In the genomic region with DNA sequence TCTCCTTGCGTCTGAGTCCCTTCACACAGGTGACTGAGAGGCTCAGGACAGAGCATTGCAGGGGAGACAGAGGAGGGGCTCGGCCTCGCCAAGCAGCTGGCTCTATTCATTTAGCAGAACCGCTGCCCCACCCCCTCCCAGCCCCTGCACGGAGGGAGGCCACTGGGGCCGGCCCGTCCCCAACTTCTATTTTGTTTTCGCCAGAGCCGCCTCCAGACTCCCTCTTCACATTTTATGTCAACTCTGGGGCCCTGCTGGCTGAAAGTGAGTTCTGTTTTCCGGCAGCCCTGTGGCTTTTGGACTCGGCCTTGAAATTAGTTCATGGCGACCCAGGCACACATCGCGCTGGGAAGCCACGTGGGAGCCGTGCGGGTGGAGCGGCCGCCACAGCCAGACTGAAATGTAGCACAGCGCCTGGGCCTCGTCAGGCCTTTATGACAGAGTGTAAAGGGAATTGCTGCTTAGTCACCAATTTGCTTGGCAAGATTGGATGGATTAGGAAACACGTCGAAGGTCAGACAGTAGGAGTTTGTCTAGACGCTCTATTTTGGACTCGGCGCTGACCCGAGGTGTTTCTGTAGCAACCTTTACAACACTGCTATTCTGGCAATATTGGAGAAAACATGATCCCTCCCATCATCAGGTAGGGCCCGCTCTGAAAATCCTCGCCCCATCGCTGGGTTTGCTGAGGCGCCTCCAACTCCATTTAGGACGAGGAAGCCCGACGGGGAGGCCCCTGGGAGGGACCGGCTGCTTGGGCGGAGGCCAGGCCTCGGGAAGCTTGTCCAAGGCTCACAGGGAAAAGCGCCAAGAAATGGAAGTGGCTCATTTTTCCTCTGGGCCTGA, we compare ENCODE assay signal across 9 cellular contexts.
A peak's percentile ranks its signal among the peaks of the same experiment; 100 is the strongest.
DNase-seq lines count a peak whose midpoint lies in the region; TF ChIP-seq lines count a peak whose summit lies in the region.
"Had no signal": no experiment of that assay in that cellular context is flagged by ENCODE, and none has a peak within 500 bp of the region (broad histone marks: within the 10 kb centered on the region; RNA-seq: fewer than 3 reads in every experiment).

No MANE protein-coding gene starts in this region.

- no peak for TF ChIP-seq POLR2A in esophagus squamous epithelium (IDR thresholded peaks at IDR 0.05)
- no peak for TF ChIP-seq POLR2A in vagina (IDR thresholded peaks at IDR 0.05)

- H3K36me3 ChIP-seq in esophagus squamous epithelium: no peaks in the 10 kb centered on the region
- no peaks in the 10 kb centered on the region for H3K36me3 ChIP-seq in vagina

- TF ChIP-seq CTCF in esophagus squamous epithelium (IDR thresholded peaks at IDR 0.05) (no peak), mesothelial cell of epicardium (IDR thresholded peaks at IDR 0.05; ENCODE audit: unreplicated experiment) (no peak), vagina (IDR thresholded peaks at IDR 0.05) (peak in 1 of 3 experiments; percentile 24)

- POLR2A ChIA-PET in activated CD4-positive, alpha-beta memory T cell treated with anti-CD3 and anti-CD28 coated beads, Interleukin-2, amount 10 ng/mL, durations not matched to agents 7 days and 5 days (lab: Charles Lee): no interaction called here

- intact Hi-C loops in activated naive CD4-positive, alpha-beta T cell treated with anti-CD3 and anti-CD28 coated beads for 36 hours (cut with micrococcal nuclease): no loop called here
- intact Hi-C loops in esophagus squamous epithelium (cut with DNase I): loop anchor here (10.0 kb wide), 1 partner anchor 46 kb away; no protein-coding TSS in a partner anchor
- intact Hi-C loops in vagina (cut with DNase I): no loop called here

- peak overlapping the region in 1 of 4 donors; percentile 30 for H3K4me3 ChIP-seq in esophagus squamous epithelium
- H3K4me3 ChIP-seq in vagina: peak overlapping the region in 1 of 2 donors; percentile 25

- 28 to 36% methylated on average over 20 to 26 of the region's 38 CpGs for WGBS in esophagus squamous epithelium, 2 donors

- H3K27me3 Mint-ChIP-seq in activated naive CD4-positive, alpha-beta T cell treated with anti-CD3 and anti-CD28 coated beads for 36 hours (ENCODE audit: low read depth): peaks cover 2% of the 10 kb centered on the region
- H3K27me3 Mint-ChIP-seq in mesothelial cell of epicardium (ENCODE audit: low read depth): peaks cover 26% of the 10 kb centered on the region
- peaks cover 16% of the 10 kb centered on the region for H3K27me3 Mint-ChIP-seq in activated CD4-positive, alpha-beta memory T cell treated with anti-CD3 and anti-CD28 coated beads, Interleukin-2, amount 10 ng/mL, durations not matched to agents 7 days and 5 days

- H3K9me3 ChIP-seq in esophagus squamous epithelium (peaks cover 0 to 8% (median 0%) of the 10 kb centered on the region in 3 donors), vagina (no peaks in the 10 kb centered on the region)

- no peaks in the 10 kb centered on the region for H3K36me3 Mint-ChIP-seq in activated naive CD4-positive, alpha-beta T cell treated with anti-CD3 and anti-CD28 coated beads for 36 hours (ENCODE audit: low read depth)
- peaks cover 1% of the 10 kb centered on the region for H3K36me3 Mint-ChIP-seq in mesothelial cell of epicardium
- H3K36me3 Mint-ChIP-seq in activated CD4-positive, alpha-beta memory T cell treated with anti-CD3 and anti-CD28 coated beads, Interleukin-2, amount 10 ng/mL, durations not matched to agents 7 days and 5 days (ENCODE audit: low read depth): no peaks in the 10 kb centered on the region

- H3K27me3 ChIP-seq in esophagus squamous epithelium (peaks cover 0 to 94% (median 0%) of the 10 kb centered on the region in 4 donors), vagina (no peaks in the 10 kb centered on the region)

- H3K27ac ChIP-seq in esophagus squamous epithelium (peak overlapping the region in 3 of 4 donors; percentile 30 to 73 (median 50)), vagina (peak overlapping the region; percentile 17)

- CTCF ChIA-PET in activated naive CD4-positive, alpha-beta T cell treated with anti-CD3 and anti-CD28 coated beads for 36 hours (lab: Charles Lee): no interaction called here
- CTCF ChIA-PET in activated CD4-positive, alpha-beta memory T cell treated with anti-CD3 and anti-CD28 coated beads, Interleukin-2, amount 10 ng/mL, durations not matched to agents 7 days and 5 days (lab: Charles Lee): no interaction called here

- no peaks in the 10 kb centered on the region for H3K4me1 Mint-ChIP-seq in activated naive CD4-positive, alpha-beta T cell treated with anti-CD3 and anti-CD28 coated beads for 36 hours (ENCODE audit: low read depth)
- peaks cover 13% of the 10 kb centered on the region for H3K4me1 Mint-ChIP-seq in mesothelial cell of epicardium
- peaks cover 4% of the 10 kb centered on the region for H3K4me1 Mint-ChIP-seq in activated CD4-positive, alpha-beta memory T cell treated with anti-CD3 and anti-CD28 coated beads, Interleukin-2, amount 10 ng/mL, durations not matched to agents 7 days and 5 days
- H3K4me1 Mint-ChIP-seq: CD8-positive, alpha-beta memory T cell had no signal

- no peak overlapping the region for H3K4me3 Mint-ChIP-seq in activated naive CD4-positive, alpha-beta T cell treated with anti-CD3 and anti-CD28 coated beads for 36 hours
- no peak overlapping the region for H3K4me3 Mint-ChIP-seq in mesothelial cell of epicardium
- H3K4me3 Mint-ChIP-seq in activated CD4-positive, alpha-beta memory T cell treated with anti-CD3 and anti-CD28 coated beads, Interleukin-2, amount 10 ng/mL, durations not matched to agents 7 days and 5 days: no peak overlapping the region
- H3K4me3 Mint-ChIP-seq: CD8-positive, alpha-beta memory T cell had no signal

- peak; percentile 1 for DNase-seq in activated naive CD4-positive, alpha-beta T cell treated with anti-CD3 and anti-CD28 coated beads, Interleukin-2, amount 50 U/mL, for 16 hours
- DNase-seq in activated naive CD4-positive, alpha-beta T cell treated with anti-CD3 and anti-CD28 coated beads for 36 hours: no peak
- DNase-seq in esophagus squamous epithelium (lab: John Stamatoyannopoulos, UW) (no peak), mesothelial cell of epicardium (ENCODE audit: low spot score in 2 of 2, unreplicated experiment in 2 of 2) (peak; percentile 17 to 64), vagina (ENCODE audit: extremely low spot score in 2 of 2) (peak in 1 of 2 donors; percentile 96), GF-D8 (lab: John Stamatoyannopoulos, UW) (no peak), ecto neural progenitor cell (ENCODE audit: low spot score) (no peak)
- no peak for DNase-seq in activated CD4-positive, alpha-beta memory T cell treated with anti-CD3 and anti-CD28 coated beads, Interleukin-2, amount 10 ng/mL, durations not matched to agents 7 days and 5 days

- peaks cover 5% of the 10 kb centered on the region for H3K9me3 Mint-ChIP-seq in activated naive CD4-positive, alpha-beta T cell treated with anti-CD3 and anti-CD28 coated beads for 36 hours
- peaks cover 17% of the 10 kb centered on the region for H3K9me3 Mint-ChIP-seq in mesothelial cell of epicardium
- H3K9me3 Mint-ChIP-seq in activated CD4-positive, alpha-beta memory T cell treated with anti-CD3 and anti-CD28 coated beads, Interleukin-2, amount 10 ng/mL, durations not matched to agents 7 days and 5 days: no peaks in the 10 kb centered on the region

- peaks cover 9 to 41% (median 18%) of the 10 kb centered on the region in 3 donors for H3K4me1 ChIP-seq in esophagus squamous epithelium
- H3K4me1 ChIP-seq in vagina: peaks cover 36% of the 10 kb centered on the region

- H3K27ac Mint-ChIP-seq in activated naive CD4-positive, alpha-beta T cell treated with anti-CD3 and anti-CD28 coated beads for 36 hours: no peak overlapping the region
- peak overlapping the region; percentile 82 for H3K27ac Mint-ChIP-seq in mesothelial cell of epicardium
- no peak overlapping the region for H3K27ac Mint-ChIP-seq in activated CD4-positive, alpha-beta memory T cell treated with anti-CD3 and anti-CD28 coated beads, Interleukin-2, amount 10 ng/mL, durations not matched to agents 7 days and 5 days
- H3K27ac Mint-ChIP-seq: CD8-positive, alpha-beta memory T cell had no signal

Comparison
In these comparisons a context has a peak if more than half of its experiments do, and no peak if none do; other contexts are left out.
1. DNase-seq: peak in activated naive CD4-positive, alpha-beta T cell treated with anti-CD3 and anti-CD28 coated beads, Interleukin-2, amount 50 U/mL, for 16 hours (single experiment) and mesothelial cell of epicardium (2 of 2); none in activated naive CD4-positive, alpha-beta T cell treated with anti-CD3 and anti-CD28 coated beads for 36 hours (single experiment), esophagus squamous epithelium (single experiment), GF-D8 (single experiment), activated CD4-positive, alpha-beta memory T cell treated with anti-CD3 and anti-CD28 coated beads, Interleukin-2, amount 10 ng/mL, durations not matched to agents 7 days and 5 days (single experiment) and ecto neural progenitor cell (single experiment).